8 cellular contexts compared by ENCODE assay signal in genomic region chr17:78253946-78254672, GRCh38. TPM values are rescaled to one million over a fixed set of nuclear protein-coding genes. Genes with fewer than 3 reads are reported as not detected.
A peak's percentile ranks its signal among the peaks of the same experiment; 100 is the strongest.
DNase-seq lines count a peak whose midpoint lies in the region; ATAC-seq and TF ChIP-seq lines count a peak whose summit lies in the region.

No MANE protein-coding gene starts in this region.

- H3K4me2 ChIP-seq in mesenchymal stem cell (ENCODE audit: low read length, poor library complexity, severe bottlenecking), result peak overlapping the region; percentile 92

- H2BK120ac ChIP-seq in mesenchymal stem cell (ENCODE audit: low read depth, low read length), result peak overlapping the region; percentile 95

- peak overlapping the region; percentile 93 for H2AFZ ChIP-seq in mesenchymal stem cell (ENCODE audit: low read depth, low read length)

- no peaks in the 10 kb centered on the region for H3K36me3 ChIP-seq in endocrine pancreas (ENCODE audit: control insufficient read depth, insufficient read depth, low read length)
- H3K36me3 ChIP-seq in mesenchymal stem cell (ENCODE audit: control insufficient read depth in 1 of 2, insufficient read depth in 2 of 2, low read depth in 1 of 2, low read length in 2 of 2), result no peaks in the 10 kb centered on the region

- H3K27me3 Mint-ChIP-seq in activated CD8-positive, alpha-beta memory T cell treated with anti-CD3 and anti-CD28 coated beads, Interleukin-2, amount 10 ng/mL, durations not matched to agents 7 days and 5 days, result peaks cover 10% of the 10 kb centered on the region

- peak overlapping the region; percentile 65 for H3K27ac Mint-ChIP-seq in activated CD8-positive, alpha-beta memory T cell treated with anti-CD3 and anti-CD28 coated beads, Interleukin-2, amount 10 ng/mL, durations not matched to agents 7 days and 5 days

- peak; percentile 73 for ATAC-seq in activated CD8-positive, alpha-beta memory T cell treated with anti-CD3 and anti-CD28 coated beads, Interleukin-2, amount 10 ng/mL, durations not matched to agents 7 days and 5 days
- ATAC-seq in GM19467 (IDR thresholded peaks at IDR 0.05; ENCODE audit: unreplicated experiment), result no peak

- no peaks in the 10 kb centered on the region for H3K4me1 ChIP-seq in endocrine pancreas (ENCODE audit: control insufficient read depth, insufficient read depth, low read length)
- H3K4me1 ChIP-seq in mesenchymal stem cell (ENCODE audit: control insufficient read depth, insufficient read depth, low read depth, low read length), result peaks cover 38% of the 10 kb centered on the region

- in situ Hi-C loops in GM13976 (cut with MboI; ENCODE audit: low sequenced_read_pairs, unreplicated experiment), result no loop called here

- no peaks in the 10 kb centered on the region for H3K9me3 ChIP-seq in endocrine pancreas (ENCODE audit: control insufficient read depth, low read length)
- H3K9me3 ChIP-seq in mesenchymal stem cell (ENCODE audit: control insufficient read depth, low read length), result no peaks in the 10 kb centered on the region

- 7% methylated on average over 66 of the region's 73 CpGs for WGBS in mesenchymal stem cell

- H3K4me3 Mint-ChIP-seq in activated CD8-positive, alpha-beta memory T cell treated with anti-CD3 and anti-CD28 coated beads, Interleukin-2, amount 10 ng/mL, durations not matched to agents 7 days and 5 days, result peak overlapping the region; percentile 69

- DNase-seq in GM13976 (ENCODE audit: low spot score) (peak; percentile 89), HK-2 (ENCODE audit: unreplicated experiment) (peak; percentile 84), NOMO-1 treated with DMSO at 0.1 percent for 48 hours (lab: John Stamatoyannopoulos, UW; ENCODE audit: unreplicated experiment) (peak; percentile 66), mesenchymal stem cell (peak; percentile 87)
- DNase-seq in activated CD8-positive, alpha-beta memory T cell treated with anti-CD3 and anti-CD28 coated beads, Interleukin-2, amount 10 ng/mL, durations not matched to agents 7 days and 5 days, result peak; percentile 88
- peak; percentile 67 for DNase-seq in stimulated activated CD8-positive, alpha-beta memory T cell treated with anti-CD3 and anti-CD28 coated beads, Interleukin-12 subunit alpha, Interleukin-12 subunit beta, amount 100 ng/mL, for 1 hour (ENCODE audit: low read depth)

- peak overlapping the region; percentile 45 for H2AK5ac ChIP-seq in mesenchymal stem cell (ENCODE audit: low read length, severe bottlenecking)

- H3K23ac ChIP-seq in mesenchymal stem cell (ENCODE audit: low read length in 2 of 2), result peak overlapping the region in 1 of 2 experiments; percentile 78

- H3K36me3 Mint-ChIP-seq in activated CD8-positive, alpha-beta memory T cell treated with anti-CD3 and anti-CD28 coated beads, Interleukin-2, amount 10 ng/mL, durations not matched to agents 7 days and 5 days, result no peaks in the 10 kb centered on the region

- H3K4ac ChIP-seq in mesenchymal stem cell (ENCODE audit: low read depth in 1 of 2, low read length in 2 of 2), result peak overlapping the region; percentile 86 to 99

- H2BK15ac ChIP-seq in mesenchymal stem cell (ENCODE audit: low read depth, poor library complexity, severe bottlenecking), result peak overlapping the region; percentile 88

- H4K8ac ChIP-seq in mesenchymal stem cell (ENCODE audit: low read length), result peak overlapping the region; percentile 98

- peak overlapping the region; percentile 54 for H3K9ac ChIP-seq in endocrine pancreas (ENCODE audit: control insufficient read depth, insufficient read depth, low read length)
- peak overlapping the region; percentile 92 for H3K9ac ChIP-seq in mesenchymal stem cell (ENCODE audit: low read length)

- peak overlapping the region; percentile 94 for H4K91ac ChIP-seq in mesenchymal stem cell (ENCODE audit: low read length)

- peak overlapping the region; percentile 9 to 99 for H3K14ac ChIP-seq in mesenchymal stem cell (ENCODE audit: low read length in 2 of 2)

- H3K4me1 Mint-ChIP-seq in activated CD8-positive, alpha-beta memory T cell treated with anti-CD3 and anti-CD28 coated beads, Interleukin-2, amount 10 ng/mL, durations not matched to agents 7 days and 5 days, result peaks cover 40% of the 10 kb centered on the region

- H2BK12ac ChIP-seq in mesenchymal stem cell (ENCODE audit: low read length in 2 of 2), result peak overlapping the region; percentile 29 to 91

- no peak overlapping the region for H2BK5ac ChIP-seq in mesenchymal stem cell (ENCODE audit: low read depth, low read length, poor library complexity, severe bottlenecking)

- peaks cover 3% of the 10 kb centered on the region for H3K79me1 ChIP-seq in mesenchymal stem cell (replicated peaks; ENCODE audit: low read length, poor library complexity, severe bottlenecking)

- H3K4me3 ChIP-seq in endocrine pancreas (ENCODE audit: control insufficient read depth, insufficient read depth, low read length) (no peak overlapping the region), mesenchymal stem cell (ENCODE audit: insufficient read depth in 1 of 2, low read depth in 1 of 2, low read length in 2 of 2) (peak overlapping the region; percentile 87 to 92)

- CTCF ChIA-PET in activated CD8-positive, alpha-beta memory T cell treated with anti-CD3 and anti-CD28 coated beads, Interleukin-2, amount 10 ng/mL, durations not matched to agents 7 days and 5 days (lab: Charles Lee), result interaction anchor here (1.0 to 1.8 kb wide), 4 partner anchors 9 to 168 kb away, joined by 3 to 7 read pairs (median 4); no protein-coding TSS in a partner anchor

- peak overlapping the region; percentile 93 to 100 for H3K18ac ChIP-seq in mesenchymal stem cell (ENCODE audit: low read depth in 1 of 2, low read length in 2 of 2)

- H3K27me3 ChIP-seq in endocrine pancreas (ENCODE audit: control insufficient read depth, insufficient read depth, low read length) (no peaks in the 10 kb centered on the region), mesenchymal stem cell (ENCODE audit: control insufficient read depth in 1 of 2, insufficient read depth in 1 of 2, low read length in 2 of 2) (peaks cover 0 to 35% of the 10 kb centered on the region in 2 experiments)

- TF ChIP-seq CTCF in GM13976 (IDR thresholded peaks at IDR 0.05; ENCODE audit: borderline replicate concordance, control extremely low read depth, extremely low read depth, insufficient read depth, missing control alignments), result no peak

- no peaks in the 10 kb centered on the region for H3K9me3 Mint-ChIP-seq in activated CD8-positive, alpha-beta memory T cell treated with anti-CD3 and anti-CD28 coated beads, Interleukin-2, amount 10 ng/mL, durations not matched to agents 7 days and 5 days (ENCODE audit: low read depth)

- no peak overlapping the region for H3K27ac ChIP-seq in mesenchymal stem cell (ENCODE audit: low read length, poor library complexity, severe bottlenecking)

RNA-seq across cellular contexts. Expression of gene TMEM235, which starts 22.7 kb away (rescaled TPM):
- total RNA-seq in activated CD8-positive, alpha-beta memory T cell treated with anti-CD3 and anti-CD28 coated beads, Interleukin-2, amount 10 ng/mL, durations not matched to agents 7 days and 5 days, result not detected
- polyA plus RNA-seq in mesenchymal stem cell (2013, experiment 1 of 2), result not detected
- not detected for polyA plus RNA-seq in mesenchymal stem cell (2013, experiment 2 of 2)

RNA-seq across cellular contexts. Expression of gene BIRC5, which starts 40.1 kb away (rescaled TPM):
- total RNA-seq in activated CD8-positive, alpha-beta memory T cell treated with anti-CD3 and anti-CD28 coated beads, Interleukin-2, amount 10 ng/mL, durations not matched to agents 7 days and 5 days, result 10 to 100 TPM; 87.7 to 93.0 TPM
- polyA plus RNA-seq in mesenchymal stem cell (2013, experiment 1 of 2), result 8.4 TPM
- polyA plus RNA-seq in mesenchymal stem cell (2013, experiment 2 of 2), result 6.9 TPM
